Comparison of ENCODE assay signal across 2 cellular contexts in the genomic region with DNA sequence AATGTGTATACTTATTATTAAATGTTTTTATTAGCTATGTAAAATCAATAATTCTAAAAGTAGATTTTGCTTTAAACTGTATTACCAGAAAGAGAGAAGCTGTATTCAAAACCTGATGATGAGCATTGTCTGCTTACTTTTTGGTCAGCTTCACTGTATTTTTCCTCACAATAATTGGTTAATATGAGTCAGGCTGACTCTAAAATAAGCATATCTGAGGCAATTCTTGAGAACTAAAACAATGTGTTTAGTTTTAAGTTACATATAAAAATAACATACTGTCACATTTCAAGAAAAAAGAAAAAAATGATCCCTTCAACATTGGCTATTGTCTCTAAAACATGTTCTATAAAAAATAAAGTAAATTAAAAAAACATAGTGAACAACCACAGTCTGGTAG.
TF ChIP-seq lines count a peak whose summit lies in the region.

No MANE protein-coding gene starts in this region.

TF ChIP-seq in SK-N-SH, 30 proteins besides CTCF, POLR2A, EP300 and RAD21 (continued from another document):
- TF ChIP-seq MXI1 (IDR thresholded peaks at IDR 0.05; ENCODE audit: low read depth, low read length) (no peak), TAF1 (IDR thresholded peaks at IDR 0.05; ENCODE audit: borderline replicate concordance, low read depth, low read length) (no peak), JUND (IDR thresholded peaks at IDR 0.05) (no peak), FOSL2 (IDR thresholded peaks at IDR 0.05; ENCODE audit: borderline replicate concordance, low read depth) (no peak)
- TF ChIP-seq, protein P1, sequence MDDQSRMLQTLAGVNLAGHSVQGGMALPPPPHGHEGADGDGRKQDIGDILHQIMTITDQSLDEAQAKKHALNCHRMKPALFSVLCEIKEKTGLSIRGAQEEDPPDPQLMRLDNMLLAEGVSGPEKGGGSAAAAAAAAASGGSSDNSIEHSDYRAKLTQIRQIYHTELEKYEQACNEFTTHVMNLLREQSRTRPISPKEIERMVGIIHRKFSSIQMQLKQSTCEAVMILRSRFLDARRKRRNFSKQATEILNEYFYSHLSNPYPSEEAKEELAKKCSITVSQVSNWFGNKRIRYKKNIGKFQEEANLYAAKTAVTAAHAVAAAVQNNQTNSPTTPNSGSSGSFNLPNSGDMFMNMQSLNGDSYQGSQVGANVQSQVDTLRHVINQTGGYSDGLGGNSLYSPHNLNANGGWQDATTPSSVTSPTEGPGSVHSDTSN (IDR thresholded peaks at IDR 0.05), result no peak

TF ChIP-seq in SK-N-SH treated with all-trans-retinoic acid at 6 μM for 48 hours, 23 proteins besides CTCF, POLR2A, EP300 and RAD21 (continued from another document):
- no peak for TF ChIP-seq ZFP3 (CRISPR knock-in tag; IDR thresholded peaks at IDR 0.05)
- TF ChIP-seq ARNTL (CRISPR knock-in tag; IDR thresholded peaks at IDR 0.05; ENCODE audit: borderline replicate concordance, low read depth), result no peak
- TF ChIP-seq ZNF8 (CRISPR knock-in tag; IDR thresholded peaks at IDR 0.05), result no peak
- TF ChIP-seq CSDC2 (CRISPR knock-in tag; IDR thresholded peaks at IDR 0.05), result no peak
- TF ChIP-seq, protein P2, sequence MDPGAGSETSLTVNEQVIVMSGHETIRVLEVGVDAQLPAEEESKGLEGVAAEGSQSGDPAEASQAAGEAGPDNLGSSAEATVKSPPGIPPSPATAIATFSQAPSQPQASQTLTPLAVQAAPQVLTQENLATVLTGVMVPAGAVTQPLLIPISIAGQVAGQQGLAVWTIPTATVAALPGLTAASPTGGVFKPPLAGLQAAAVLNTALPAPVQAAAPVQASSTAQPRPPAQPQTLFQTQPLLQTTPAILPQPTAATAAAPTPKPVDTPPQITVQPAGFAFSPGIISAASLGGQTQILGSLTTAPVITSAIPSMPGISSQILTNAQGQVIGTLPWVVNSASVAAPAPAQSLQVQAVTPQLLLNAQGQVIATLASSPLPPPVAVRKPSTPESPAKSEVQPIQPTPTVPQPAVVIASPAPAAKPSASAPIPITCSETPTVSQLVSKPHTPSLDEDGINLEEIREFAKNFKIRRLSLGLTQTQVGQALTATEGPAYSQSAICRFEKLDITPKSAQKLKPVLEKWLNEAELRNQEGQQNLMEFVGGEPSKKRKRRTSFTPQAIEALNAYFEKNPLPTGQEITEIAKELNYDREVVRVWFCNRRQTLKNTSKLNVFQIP (CRISPR knock-in tag; IDR thresholded peaks at IDR 0.05; ENCODE audit: borderline replicate concordance, low read depth), result no peak
- TF ChIP-seq GLIS3 (CRISPR knock-in tag; IDR thresholded peaks at IDR 0.05), result no peak
- TF ChIP-seq, protein P3, sequence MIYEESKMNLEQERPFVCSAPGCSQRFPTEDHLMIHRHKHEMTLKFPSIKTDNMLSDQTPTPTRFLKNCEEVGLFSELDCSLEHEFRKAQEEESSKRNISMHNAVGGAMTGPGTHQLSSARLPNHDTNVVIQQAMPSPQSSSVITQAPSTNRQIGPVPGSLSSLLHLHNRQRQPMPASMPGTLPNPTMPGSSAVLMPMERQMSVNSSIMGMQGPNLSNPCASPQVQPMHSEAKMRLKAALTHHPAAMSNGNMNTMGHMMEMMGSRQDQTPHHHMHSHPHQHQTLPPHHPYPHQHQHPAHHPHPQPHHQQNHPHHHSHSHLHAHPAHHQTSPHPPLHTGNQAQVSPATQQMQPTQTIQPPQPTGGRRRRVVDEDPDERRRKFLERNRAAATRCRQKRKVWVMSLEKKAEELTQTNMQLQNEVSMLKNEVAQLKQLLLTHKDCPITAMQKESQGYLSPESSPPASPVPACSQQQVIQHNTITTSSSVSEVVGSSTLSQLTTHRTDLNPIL (CRISPR knock-in tag; IDR thresholded peaks at IDR 0.05; ENCODE audit: low read depth), result no peak
- no peak for TF ChIP-seq RARB (CRISPR knock-in tag; IDR thresholded peaks at IDR 0.05)
- TF ChIP-seq, protein P4, sequence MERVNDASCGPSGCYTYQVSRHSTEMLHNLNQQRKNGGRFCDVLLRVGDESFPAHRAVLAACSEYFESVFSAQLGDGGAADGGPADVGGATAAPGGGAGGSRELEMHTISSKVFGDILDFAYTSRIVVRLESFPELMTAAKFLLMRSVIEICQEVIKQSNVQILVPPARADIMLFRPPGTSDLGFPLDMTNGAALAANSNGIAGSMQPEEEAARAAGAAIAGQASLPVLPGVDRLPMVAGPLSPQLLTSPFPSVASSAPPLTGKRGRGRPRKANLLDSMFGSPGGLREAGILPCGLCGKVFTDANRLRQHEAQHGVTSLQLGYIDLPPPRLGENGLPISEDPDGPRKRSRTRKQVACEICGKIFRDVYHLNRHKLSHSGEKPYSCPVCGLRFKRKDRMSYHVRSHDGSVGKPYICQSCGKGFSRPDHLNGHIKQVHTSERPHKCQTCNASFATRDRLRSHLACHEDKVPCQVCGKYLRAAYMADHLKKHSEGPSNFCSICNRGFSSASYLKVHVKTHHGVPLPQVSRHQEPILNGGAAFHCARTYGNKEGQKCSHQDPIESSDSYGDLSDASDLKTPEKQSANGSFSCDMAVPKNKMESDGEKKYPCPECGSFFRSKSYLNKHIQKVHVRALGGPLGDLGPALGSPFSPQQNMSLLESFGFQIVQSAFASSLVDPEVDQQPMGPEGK (CRISPR knock-in tag; IDR thresholded peaks at IDR 0.05; ENCODE audit: borderline replicate concordance), result no peak
- TF ChIP-seq ISL1 (CRISPR knock-in tag; IDR thresholded peaks at IDR 0.05), result no peak
